ENCODE assay signal across 11 cellular contexts in genomic region chr20:51650685-51651134, GRCh38.
A peak's percentile ranks its signal among the peaks of the same experiment; 100 is the strongest.
DNase-seq lines count a peak whose midpoint lies in the region; ATAC-seq and TF ChIP-seq lines count a peak whose summit lies in the region.
"Had no signal": no experiment of that assay in that cellular context is flagged by ENCODE, and none has a peak within 500 bp of the region (broad histone marks: within the 10 kb centered on the region; RNA-seq: fewer than 3 reads in every experiment).

No MANE protein-coding gene starts in this region.

- peaks cover 21% of the 10 kb centered on the region for H3K4me1 Mint-ChIP-seq in endothelial cell (ENCODE audit: unreplicated experiment)
- no peaks in the 10 kb centered on the region for H3K4me1 Mint-ChIP-seq in activated T-cell treated with anti-CD3 and anti-CD28 coated beads, Interleukin-2, amount 50 U/mL, for 4 hours (ENCODE audit: low read depth)
- H3K4me1 Mint-ChIP-seq in Calu3 (ENCODE audit: low read depth, unreplicated experiment), result no peaks in the 10 kb centered on the region
- H3K4me1 Mint-ChIP-seq: central memory CD8-positive, alpha-beta T cell had no signal

- H3K9me3 Mint-ChIP-seq in endothelial cell (ENCODE audit: unreplicated experiment) (no peaks in the 10 kb centered on the region), Calu3 (ENCODE audit: low read depth, unreplicated experiment) (no peaks in the 10 kb centered on the region)
- no peaks in the 10 kb centered on the region for H3K9me3 Mint-ChIP-seq in activated T-cell treated with anti-CD3 and anti-CD28 coated beads, Interleukin-2, amount 50 U/mL, for 4 hours
- H3K9me3 Mint-ChIP-seq: central memory CD8-positive, alpha-beta T cell; IgD-negative memory B cell had no signal

- peak; percentile 75 for DNase-seq in NCI-H226
- no peak for DNase-seq in endothelial cell (ENCODE audit: low spot score)
- peak; percentile 95 for DNase-seq in renal cortical epithelial cell (ENCODE audit: low read depth)
- DNase-seq in NCI-H1930 (lab: John Stamatoyannopoulos, UW), result no peak
- no peak for DNase-seq in caudate nucleus (lab: John Stamatoyannopoulos, UW)
- no peak for DNase-seq in activated T-cell treated with anti-CD3 and anti-CD28 coated beads, Interleukin-2, amount 50 U/mL, for 4 hours
- DNase-seq in Calu3, result no peak
- DNase-seq: T1000 had no signal

- H3K27ac ChIP-seq in caudate nucleus (ENCODE audit: low read depth, low read length), result no peak overlapping the region

- peaks cover 4% of the 10 kb centered on the region for H3K27me3 Mint-ChIP-seq in endothelial cell (ENCODE audit: unreplicated experiment)
- no peaks in the 10 kb centered on the region for H3K27me3 Mint-ChIP-seq in activated T-cell treated with anti-CD3 and anti-CD28 coated beads, Interleukin-2, amount 50 U/mL, for 4 hours (ENCODE audit: low read depth)
- no peaks in the 10 kb centered on the region for H3K27me3 Mint-ChIP-seq in Calu3 (ENCODE audit: unreplicated experiment)
- H3K27me3 Mint-ChIP-seq: central memory CD8-positive, alpha-beta T cell had no signal

- CTCF ChIA-PET in Calu3 (lab: Charles Lee), result interaction anchor here (0.8 kb wide), 2 partner anchors 11 kb away, joined by 3 to 4 read pairs; no protein-coding TSS in a partner anchor

- intact Hi-C loops in Calu3 (cut with micrococcal nuclease; ENCODE audit: unreplicated experiment), result no loop called here

- peak; percentile 78 for ATAC-seq in GM19438 (IDR thresholded peaks at IDR 0.05; ENCODE audit: low read depth, unreplicated experiment)
- ATAC-seq in activated T-cell treated with anti-CD3 and anti-CD28 coated beads, Interleukin-2, amount 50 U/mL, for 4 hours, result no peak

- H3K36me3 Mint-ChIP-seq in endothelial cell (ENCODE audit: low read depth, unreplicated experiment) (no peaks in the 10 kb centered on the region), Calu3 (ENCODE audit: insufficient read depth, unreplicated experiment) (peaks cover 5% of the 10 kb centered on the region)
- H3K36me3 Mint-ChIP-seq in activated T-cell treated with anti-CD3 and anti-CD28 coated beads, Interleukin-2, amount 50 U/mL, for 4 hours (ENCODE audit: insufficient read depth), result no peaks in the 10 kb centered on the region
- H3K36me3 Mint-ChIP-seq: IgD-negative memory B cell had no signal

- no TSS peak for BruUV-seq in Calu3 (replicated peaks; lab: Mats Ljungman, UMichigan)

- no peak for TF ChIP-seq CTCF in endothelial cell (IDR thresholded peaks at IDR 0.05; ENCODE audit: unreplicated experiment)
- no peak for TF ChIP-seq CTCF in Calu3 (IDR thresholded peaks at IDR 0.05; ENCODE audit: unreplicated experiment)

- no peak overlapping the region for H3K4me3 Mint-ChIP-seq in endothelial cell (ENCODE audit: unreplicated experiment)
- no peak overlapping the region for H3K4me3 Mint-ChIP-seq in activated T-cell treated with anti-CD3 and anti-CD28 coated beads, Interleukin-2, amount 50 U/mL, for 4 hours
- H3K4me3 Mint-ChIP-seq in Calu3 (ENCODE audit: low read depth, unreplicated experiment), result no peak overlapping the region
- H3K4me3 Mint-ChIP-seq: central memory CD8-positive, alpha-beta T cell had no signal

- H3K27ac Mint-ChIP-seq in endothelial cell (ENCODE audit: unreplicated experiment) (peak overlapping the region; percentile 66), Calu3 (ENCODE audit: unreplicated experiment) (no peak overlapping the region)

Comparison
In these comparisons a context has a peak if more than half of its experiments do, and no peak if none do; other contexts are left out.
1. DNase-seq: peak in NCI-H226 (single experiment) and renal cortical epithelial cell (single experiment); none in endothelial cell (single experiment), NCI-H1930 (0 of 2), caudate nucleus (0 of 61), activated T-cell treated with anti-CD3 and anti-CD28 coated beads, Interleukin-2, amount 50 U/mL, for 4 hours (single experiment) and Calu3 (single experiment).